In genomic region chr7:91265693-91266066, GRCh38 we compare ENCODE assay signal across 1 cellular context.
A peak's percentile ranks its signal among the peaks of the same experiment; 100 is the strongest.
TF ChIP-seq lines count a peak whose summit lies in the region.

No MANE protein-coding gene starts in this region.

TF ChIP-seq in H1, 55 proteins besides CTCF, POLR2A, EP300 and RAD21 (continued from another document):
- TF ChIP-seq SP4 (IDR thresholded peaks at IDR 0.05; ENCODE audit: low read length) = no peak
- TF ChIP-seq EZH2 (IDR thresholded peaks at IDR 0.05; ENCODE audit: low read depth, low read length, severe bottlenecking) = peak; percentile 85
- no peak for TF ChIP-seq ASH2L (IDR thresholded peaks at IDR 0.05; ENCODE audit: low read length)
- no peak for TF ChIP-seq ATF2 (IDR thresholded peaks at IDR 0.05; ENCODE audit: low read length)
- no peak for TF ChIP-seq SRF (IDR thresholded peaks at IDR 0.05; ENCODE audit: low read depth, low read length)
- TF ChIP-seq HDAC6 (IDR thresholded peaks at IDR 0.05; ENCODE audit: low read depth, low read length) = no peak
- TF ChIP-seq SAP30 (IDR thresholded peaks at IDR 0.05; ENCODE audit: insufficient read depth, insufficient replicate concordance, low read length) = no peak
- TF ChIP-seq GTF2F1 (IDR thresholded peaks at IDR 0.05; ENCODE audit: borderline replicate concordance, low read depth, low read length) = no peak
- TF ChIP-seq USF2 (IDR thresholded peaks at IDR 0.05; ENCODE audit: low read length) = no peak
- TF ChIP-seq TEAD4 (IDR thresholded peaks at IDR 0.05; ENCODE audit: low read depth, low read length) = no peak
- peak; percentile 89 for TF ChIP-seq SUZ12 (IDR thresholded peaks at IDR 0.05; ENCODE audit: low read length)
- no peak for TF ChIP-seq SIX5 (IDR thresholded peaks at IDR 0.05; ENCODE audit: low read depth, low read length)
- TF ChIP-seq CEBPB (IDR thresholded peaks at IDR 0.05; ENCODE audit: low read depth, low read length) = no peak
TF ChIP-seq in H1: peak in this region for 3.
